Comparison of ENCODE assay signal across 8 cellular contexts in the genomic region with DNA sequence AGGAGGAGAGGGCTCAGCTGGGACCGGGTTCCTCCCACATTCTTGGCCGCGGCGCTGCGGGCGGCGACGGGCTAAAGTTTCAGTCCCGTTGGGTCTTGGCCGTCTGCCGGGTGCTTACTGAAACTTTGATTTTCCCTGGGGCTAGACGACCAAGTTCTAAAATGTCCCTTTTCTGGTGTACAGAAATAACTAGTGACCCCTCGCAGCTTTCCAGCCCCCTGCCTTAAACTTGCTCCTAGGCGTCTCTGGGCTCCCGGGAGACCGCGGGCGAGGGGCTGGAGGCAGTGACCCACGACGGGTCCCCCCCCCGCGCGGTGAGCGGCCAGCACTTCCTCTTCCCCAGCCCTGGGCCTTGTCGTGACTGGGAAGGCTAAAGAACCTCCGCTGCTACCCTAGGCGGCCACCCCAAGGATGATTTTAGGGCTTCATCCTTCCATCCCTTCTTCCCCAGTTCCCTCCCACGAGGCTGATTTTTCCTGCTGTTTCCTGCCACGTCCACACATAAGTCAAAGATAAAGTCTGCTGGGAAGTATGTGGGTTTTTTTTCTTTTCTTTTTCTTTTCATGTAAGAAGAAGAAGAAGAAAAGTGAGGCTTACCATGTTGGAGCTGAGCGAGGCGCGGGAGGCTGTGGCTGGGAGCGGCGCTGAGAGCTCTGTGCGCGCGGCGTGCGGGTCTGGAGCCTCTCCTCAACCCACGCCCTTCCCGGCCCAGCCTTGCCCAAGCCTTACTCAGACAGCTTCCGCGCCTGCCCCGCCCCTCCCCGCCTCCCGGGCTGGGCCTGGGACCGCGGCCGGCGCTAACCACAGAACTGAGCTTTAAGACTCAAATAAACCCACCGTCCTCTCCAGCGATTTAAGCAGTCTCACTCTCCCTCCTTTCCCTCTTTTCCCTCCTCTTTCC. TPM values are rescaled to one million over a fixed set of nuclear protein-coding genes. Genes with fewer than 3 reads are reported as not detected.
DNase-seq lines count a peak whose midpoint lies in the region; ATAC-seq and TF ChIP-seq lines count a peak whose summit lies in the region.

A gene (minus strand): TSS at position 689 of the 901 bp plus-strand sequence. CDS start 89 bp downstream, at position 600.

- H3K27ac ChIP-seq in VCaP (peak within 1 kb of the TSS; percentile 98), spleen (peak within 1 kb of the TSS; percentile 74 to 96 (median 94))

- no peaks in the 10 kb centered on the region for H3K27me3 Mint-ChIP-seq in MCF 10A (ENCODE audit: insufficient read depth, unreplicated experiment)

- H3K36me3 ChIP-seq in BE2C (peaks cover 12% of the 10 kb centered on the region), spleen (peaks cover 0 to 27% (median 21%) of the 10 kb centered on the region in 6 donors)

- CTCF ChIA-PET in MCF 10A (lab: Yijun Ruan, JAX) = interaction anchor here (0.6 to 6.4 kb wide), 23 partner anchors 11 to 1458 kb away, joined by 3 to 84 read pairs (median 3); no protein-coding TSS in a partner anchor

- WGBS in spleen, 5 donors = 0 to 1% (median 1%) methylated on average over 50 to 52 of the region's 52 CpGs

- intact Hi-C loops in MCF 10A (cut with micrococcal nuclease) = loop anchor here (1.0 kb wide), 1 partner anchor 12 kb away; no protein-coding TSS in a partner anchor
- intact Hi-C loops in spleen (cut with DNase I; ENCODE audit: low total_unique reads) = no loop called here

- no peaks in the 10 kb centered on the region for H3K9me3 Mint-ChIP-seq in MCF 10A (ENCODE audit: unreplicated experiment)

- H3K4me1 ChIP-seq in BE2C (peaks cover 2% of the 10 kb centered on the region; the same call in 1 of the 2 replicates), spleen (peaks cover 15 to 81% (median 56%) of the 10 kb centered on the region in 6 donors)

- ATAC-seq in GM19463 (IDR thresholded peaks at IDR 0.05; ENCODE audit: unreplicated experiment) (peak; percentile 75), HG02973 (IDR thresholded peaks at IDR 0.05; ENCODE audit: unreplicated experiment) (no peak)

- DNase-seq in BE2C = peak; percentile 88
- DNase-seq in LNCaP clone FGC (ENCODE audit: low read depth) = no peak
- peak; percentile 94 for DNase-seq in MCF 10A (ENCODE audit: unreplicated experiment)
- peak; percentile 81 for DNase-seq in iPS-NIHi11 (ENCODE audit: low spot score)
- DNase-seq in spleen = peak; percentile 97

- H3K36me3 Mint-ChIP-seq in MCF 10A (ENCODE audit: insufficient read depth, unreplicated experiment) = peaks cover 52% of the 10 kb centered on the region

- H3K4me1 Mint-ChIP-seq in MCF 10A (ENCODE audit: insufficient read depth, unreplicated experiment) = peaks cover 16% of the 10 kb centered on the region

- POLR2A ChIA-PET in MCF 10A (lab: Yijun Ruan, JAX) = interaction anchor here (0.6 to 13.2 kb wide), 53 partner anchors 9 to 1634 kb away, joined by 3 to 622 read pairs (median 6); a partner anchor contains a TSS

- TF ChIP-seq CTCF in BE2C (IDR thresholded peaks at IDR 0.05; ENCODE audit: low read depth, low read length) = no peak
- TF ChIP-seq CTCF in LNCaP clone FGC (IDR thresholded peaks at IDR 0.05; ENCODE audit: control insufficient read depth, extremely low read depth, insufficient read depth) = no peak
- TF ChIP-seq CTCF in VCaP (conservative IDR thresholded peaks at IDR 0.05) = no peak
- no peak for TF ChIP-seq CTCF in MCF 10A (IDR thresholded peaks at IDR 0.05; ENCODE audit: unreplicated experiment)
- peak in 1 of 11 experiments; percentile 6 for TF ChIP-seq CTCF in spleen (IDR thresholded peaks at IDR 0.05 in 8 of 11, conservative IDR thresholded peaks at IDR 0.05 in 3 of 11)

- peak within 1 kb of the TSS; percentile 83 for H3K4me3 ChIP-seq in BE2C (ENCODE audit: low read depth, low read length)
- H3K4me3 ChIP-seq in LNCaP clone FGC (ENCODE audit: low read depth, low read length) = peak within 1 kb of the TSS; percentile 81
- H3K4me3 ChIP-seq in spleen = peak within 1 kb of the TSS; percentile 47 to 73 (median 64)

- peak within 1 kb of the TSS; percentile 84 for H3K4me3 Mint-ChIP-seq in MCF 10A (ENCODE audit: unreplicated experiment)

- H3K9me3 ChIP-seq in BE2C (no peaks in the 10 kb centered on the region), spleen (no peaks in the 10 kb centered on the region)

- H3K27me3 ChIP-seq in BE2C (no peaks in the 10 kb centered on the region), spleen (replicated peaks in 1 of 7) (no peaks in the 10 kb centered on the region)

- peak within 1 kb of the TSS; percentile 86 for H3K27ac Mint-ChIP-seq in MCF 10A (ENCODE audit: low read depth, unreplicated experiment)

- peak; percentile 38 to 89 (median 58) for TF ChIP-seq POLR2A in spleen (IDR thresholded peaks at IDR 0.05)

- BruUV-seq in MCF 10A (replicated peaks; lab: Mats Ljungman, UMichigan) = TSS peak; percentile 56

RNA-seq across cellular contexts. Expression of the gene that starts here (rescaled TPM):
- polyA plus RNA-seq in BE2C (2012; ENCODE audit: insufficient read depth, insufficient read length, low read depth) = 165 TPM
- total RNA-seq in MCF 10A (2022) (1,562 and 1,998 TPM in 2 replicates), spleen (100 to 1,000 TPM; 243 to 555 (median 365) TPM)
- polyA plus RNA-seq in spleen = 100 to 1,000 TPM; 499 to 669 (median 505) TPM
